ENCODE assay signal across 9 cellular contexts in genomic region chr4:69832326-69833030, GRCh38. TPM values are rescaled to one million over a fixed set of nuclear protein-coding genes. Genes with fewer than 3 reads are reported as not detected.
A peak's percentile ranks its signal among the peaks of the same experiment; 100 is the strongest.
DNase-seq lines count a peak whose midpoint lies in the region; ATAC-seq and TF ChIP-seq lines count a peak whose summit lies in the region.
"Had no signal": no experiment of that assay in that cellular context is flagged by ENCODE, and none has a peak within 500 bp of the region (broad histone marks: within the 10 kb centered on the region; RNA-seq: fewer than 3 reads in every experiment).

No MANE protein-coding gene starts in this region.

- no peak overlapping the region for H2AFZ ChIP-seq in hepatocyte

- no peaks in the 10 kb centered on the region for H3K27me3 ChIP-seq in left ventricle myocardium inferior (ENCODE audit: low read depth)
- no peaks in the 10 kb centered on the region for H3K27me3 ChIP-seq in HL-60 (ENCODE audit: insufficient read depth, poor library complexity, severe bottlenecking)
- H3K27me3 ChIP-seq in hepatocyte: no peaks in the 10 kb centered on the region

- H3K36me3 ChIP-seq in left ventricle myocardium inferior: no peaks in the 10 kb centered on the region
- H3K36me3 ChIP-seq in hepatocyte (replicated peaks; ENCODE audit: insufficient read depth, low read depth): no peaks in the 10 kb centered on the region

- H3K27ac ChIP-seq in left ventricle myocardium inferior (replicated peaks) (no peak overlapping the region), HL-60 (replicated peaks) (peak overlapping the region; percentile 95), hepatocyte (peak overlapping the region; percentile 97)

- WGBS in hepatocyte (ENCODE audit: low lambda C conversion rate, missing lambda C conversion rate): 31% methylated on average over 10 of the region's 10 CpGs

- TF ChIP-seq CTCF in left ventricle myocardium inferior (IDR thresholded peaks at IDR 0.05; ENCODE audit: borderline replicate concordance) (no peak), HL-60 (IDR thresholded peaks at IDR 0.05; ENCODE audit: insufficient read depth, low read length) (no peak), hepatocyte (IDR thresholded peaks at IDR 0.05; ENCODE audit: poor library complexity) (no peak)

- peak; percentile 22 for ATAC-seq in Right ventricle myocardium superior (ENCODE audit: poor library complexity)

- peak overlapping the region; percentile 66 for H3K4me2 ChIP-seq in hepatocyte

- H4K20me1 ChIP-seq in hepatocyte (ENCODE audit: insufficient read depth, poor library complexity, severe bottlenecking): no peaks in the 10 kb centered on the region

- H3K9me2 ChIP-seq in hepatocyte (replicated peaks; ENCODE audit: insufficient read depth): no peaks in the 10 kb centered on the region

- intact Hi-C loops in Right ventricle myocardium superior (cut with DNase I): no loop called here
- intact Hi-C loops in left ventricle myocardium inferior (cut with micrococcal nuclease): no loop called here

- peaks cover 25% of the 10 kb centered on the region for H3K79me2 ChIP-seq in hepatocyte

- H3K4me3 ChIP-seq in left ventricle myocardium inferior (no peak overlapping the region), HL-60 (replicated peaks; ENCODE audit: insufficient read depth, low read length) (no peak overlapping the region), hepatocyte (no peak overlapping the region)

- no peaks in the 10 kb centered on the region for H3K9me3 ChIP-seq in left ventricle myocardium inferior (replicated peaks)
- H3K9me3 ChIP-seq in hepatocyte (ENCODE audit: low read depth): no peaks in the 10 kb centered on the region

- no peak for DNase-seq in Right ventricle myocardium superior
- no peak for DNase-seq in left ventricle myocardium inferior
- DNase-seq in HL-60 (ENCODE audit: low read depth in 1 of 2, low spot score in 1 of 2): peak in 1 of 2 experiments; percentile 31
- peak; percentile 81 for DNase-seq in hepatocyte (ENCODE audit: low spot score)
- DNase-seq in ureter (ENCODE audit: low spot score): peak; percentile 59
- no peak for DNase-seq in pons (ENCODE audit: low spot score)
- DNase-seq in activated T-cell treated with anti-CD3 and anti-CD28 coated beads for 4 hours: no peak
- no peak for DNase-seq in SIG-M5 treated with dmso at 0.1 percent for 504 hours (lab: John Stamatoyannopoulos, UW; ENCODE audit: unreplicated experiment)

- H3K4me1 ChIP-seq in left ventricle myocardium inferior (no peaks in the 10 kb centered on the region), hepatocyte (ENCODE audit: insufficient read depth) (peaks cover 51% of the 10 kb centered on the region)

RNA-seq across cellular contexts. Expression of gene SULT1E1, which starts 27.5 kb away (rescaled TPM):
- total RNA-seq in Right ventricle myocardium superior (not detected), left ventricle myocardium inferior (not detected), hepatocyte (69.8 and 72.5 TPM in 2 replicates), ureter (6.0 TPM)
- polyA plus RNA-seq in hepatocyte: 30.8 and 42.1 TPM in 2 replicates
- polyA plus RNA-seq: AG04450 had no signal

Comparison
In these comparisons a context has a peak if more than half of its experiments do, and no peak if none do; other contexts are left out.
1. DNase-seq: peak in hepatocyte (single experiment) and ureter (single experiment); none in Right ventricle myocardium superior (single experiment), left ventricle myocardium inferior (single experiment), pons (single experiment), activated T-cell treated with anti-CD3 and anti-CD28 coated beads for 4 hours (single experiment) and SIG-M5 treated with dmso at 0.1 percent for 504 hours (single experiment).
2. RNA of gene SULT1E1, which starts 27.5 kb away (total RNA-seq): 69.8 to 72.5 TPM in hepatocyte; 6.0 TPM in ureter (single experiment), not detected in Right ventricle myocardium superior (single experiment) and not detected in left ventricle myocardium inferior (single experiment); every median in the first group is over 10 times any median in the second.